12 cellular contexts compared by ENCODE assay signal in genomic region chr12:109109756-109110350, GRCh38. TPM values are rescaled to one million over a fixed set of nuclear protein-coding genes. Genes with fewer than 3 reads are reported as not detected.
A peak's percentile ranks its signal among the peaks of the same experiment; 100 is the strongest.
DNase-seq lines count a peak whose midpoint lies in the region; ATAC-seq, FAIRE-seq and TF ChIP-seq lines count a peak whose summit lies in the region.
"Had no signal": no experiment of that assay in that cellular context is flagged by ENCODE, and none has a peak within 500 bp of the region (broad histone marks: within the 10 kb centered on the region; RNA-seq: fewer than 3 reads in every experiment).

No MANE protein-coding gene starts in this region.

- no peak for TF ChIP-seq RAD21 in HepG2 (CRISPR knock-in tag; IDR thresholded peaks at IDR 0.05)

- no TSS peak for BruUV-seq in HepG2 (replicated peaks; lab: Mats Ljungman, UMichigan)

- 97% methylated on average over 6 of the region's 6 CpGs for WGBS in HepG2 (ENCODE audit: low lambda C conversion rate)

- peaks cover 13% of the 10 kb centered on the region for H3K4me1 Mint-ChIP-seq in activated naive CD8-positive, alpha-beta T cell treated with anti-CD3 and anti-CD28 coated beads for 36 hours
- H3K4me1 Mint-ChIP-seq: stimulated activated effector memory CD8-positive, alpha-beta T cell treated with anti-CD3 and anti-CD28 coated beads, Interleukin-12 subunit alpha, Interleukin-12 subunit beta, amount 100 ng/mL, for 72 hours had no signal

- no peak overlapping the region for H3K4me3 ChIP-seq in ascending aorta
- H3K4me3 ChIP-seq in HepG2 (replicated peaks in 1 of 3; ENCODE audit: insufficient read depth in 1 of 3, low read depth in 2 of 3, low read length in 3 of 3), result no peak overlapping the region
- H3K4me3 ChIP-seq: SJSA1 had no signal

- no peak overlapping the region for H3K4me2 ChIP-seq in HepG2 (ENCODE audit: low read depth, low read length)

- TF ChIP-seq EP300 in HepG2 (IDR thresholded peaks at IDR 0.05; ENCODE audit: low read depth in 2 of 2, low read length in 2 of 2) (no peak), HepG2 (CRISPR knock-in tag; IDR thresholded peaks at IDR 0.05; ENCODE audit: borderline replicate concordance) (no peak)

- H3K27ac ChIP-seq in ascending aorta (peak overlapping the region; percentile 92 to 93), HepG2 (ENCODE audit: extremely low read length, insufficient read depth, low read length) (peak overlapping the region; percentile 91), substantia nigra (ENCODE audit: low read depth, low read length, poor library complexity, severe bottlenecking) (peak overlapping the region; percentile 90)
- H3K27ac ChIP-seq: SJSA1 had no signal

- no peaks in the 10 kb centered on the region for H3K9me3 Mint-ChIP-seq in activated naive CD8-positive, alpha-beta T cell treated with anti-CD3 and anti-CD28 coated beads for 36 hours
- H3K9me3 Mint-ChIP-seq: stimulated activated effector memory CD8-positive, alpha-beta T cell treated with anti-CD3 and anti-CD28 coated beads, Interleukin-12 subunit alpha, Interleukin-12 subunit beta, amount 100 ng/mL, for 72 hours had no signal

- H3K27me3 Mint-ChIP-seq in activated naive CD8-positive, alpha-beta T cell treated with anti-CD3 and anti-CD28 coated beads for 36 hours, result no peaks in the 10 kb centered on the region

- H3K4me1 ChIP-seq in ascending aorta (peaks cover 2 to 14% of the 10 kb centered on the region in 2 donors), HepG2 (ENCODE audit: insufficient read depth, low read length) (peaks cover 46% of the 10 kb centered on the region)

- H3K36me3 Mint-ChIP-seq in activated naive CD8-positive, alpha-beta T cell treated with anti-CD3 and anti-CD28 coated beads for 36 hours, result peaks cover 19% of the 10 kb centered on the region

- POLR2A ChIA-PET in HepG2 (lab: Yijun Ruan, JAX), result interaction anchor here (0.6 kb wide), 1 partner anchor 13 kb away, joined by 3 read pairs; no protein-coding TSS in a partner anchor

- no peaks in the 10 kb centered on the region for H3K27me3 ChIP-seq in ascending aorta
- H3K27me3 ChIP-seq in HepG2 (ENCODE audit: control insufficient read depth in 1 of 2, insufficient read depth in 2 of 2, low read length in 2 of 2), result no peaks in the 10 kb centered on the region
- H3K27me3 ChIP-seq: SJSA1 had no signal

- ATAC-seq in HepG2 (no peak), GM21717 (IDR thresholded peaks at IDR 0.05; ENCODE audit: unreplicated experiment) (no peak)
- ATAC-seq: stimulated activated effector memory CD8-positive, alpha-beta T cell treated with anti-CD3 and anti-CD28 coated beads, Interleukin-12 subunit alpha, Interleukin-12 subunit beta, amount 100 ng/mL, for 72 hours had no signal

- H3K4me3 Mint-ChIP-seq in activated naive CD8-positive, alpha-beta T cell treated with anti-CD3 and anti-CD28 coated beads for 36 hours, result no peak overlapping the region

- peaks cover 9% of the 10 kb centered on the region for H3K79me2 ChIP-seq in HepG2 (ENCODE audit: insufficient read depth, low read length)

- TF ChIP-seq CTCF in ascending aorta (IDR thresholded peaks at IDR 0.05), result no peak
- no peak for TF ChIP-seq CTCF in HepG2 (CRISPR knock-in tag; IDR thresholded peaks at IDR 0.05)

- H3K27ac Mint-ChIP-seq in activated naive CD8-positive, alpha-beta T cell treated with anti-CD3 and anti-CD28 coated beads for 36 hours, result no peak overlapping the region
- H3K27ac Mint-ChIP-seq: stimulated activated effector memory CD8-positive, alpha-beta T cell treated with anti-CD3 and anti-CD28 coated beads, Interleukin-12 subunit alpha, Interleukin-12 subunit beta, amount 100 ng/mL, for 72 hours had no signal

- no peak overlapping the region; the same call in 1 of the 2 replicates for H3K9ac ChIP-seq in HepG2 (ENCODE audit: insufficient read depth, low read depth, low read length)

- FAIRE-seq in HepG2 (lab: Jason Lieb, UNC), result no peak

- H3K36me3 ChIP-seq in ascending aorta (peaks cover 21 to 28% of the 10 kb centered on the region in 2 donors), HepG2 (replicated peaks in 1 of 2; ENCODE audit: control insufficient read depth in 1 of 2, insufficient read depth in 2 of 2, low read length in 2 of 2) (peaks cover 13 to 33% of the 10 kb centered on the region in 2 experiments)

- H4K20me1 ChIP-seq in HepG2 (ENCODE audit: insufficient read depth, low read length), result no peaks in the 10 kb centered on the region

- in situ Hi-C loops in HepG2 (cut with HindIII; ENCODE audit: extremely low pct_ligation_motif_present, low pct_unique_long_range_greater_than_20kb), result no loop called here

- no peak for TF ChIP-seq POLR2A in HepG2 (IDR thresholded peaks at IDR 0.05; ENCODE audit: insufficient read depth in 1 of 2, low read depth in 2 of 2, low read length in 2 of 2)

- intact Hi-C loops in ascending aorta (cut with DNase I), result no loop called here
- intact Hi-C loops in HepG2 (cut with micrococcal nuclease; ENCODE audit: unreplicated experiment), result loop anchor here (2.0 kb wide), 1 partner anchor 145 kb away; no protein-coding TSS in a partner anchor

- no peak overlapping the region for H2AFZ ChIP-seq in HepG2 (ENCODE audit: low read length)

- peak; percentile 36 for DNase-seq in DMS 273 (lab: John Stamatoyannopoulos, UW; ENCODE audit: unreplicated experiment)
- no peak for DNase-seq in DMS 273 treated with DMSO at 0.1 percent for 48 hours (lab: John Stamatoyannopoulos, UW)
- no peak for DNase-seq in ascending aorta (ENCODE audit: low spot score in 2 of 2)
- DNase-seq in HepG2 (ENCODE audit: low spot score), result no peak
- DNase-seq in substantia nigra (lab: John Stamatoyannopoulos, UW), result peak in 10 of 49 donors; percentile 7 to 48 (median 18)
- no peak for DNase-seq in activated effector memory CD4-positive, alpha-beta T cell treated with anti-CD3 and anti-CD28 coated beads, Interleukin-2, amount 50 U/mL, for 16 hours
- no peak for DNase-seq in activated naive CD8-positive, alpha-beta T cell treated with anti-CD3 and anti-CD28 coated beads for 36 hours
- DNase-seq: 8988T, GF-D8 had no signal

- CTCF ChIA-PET in HepG2 (lab: Yijun Ruan, JAX; ENCODE audit: low intra/inter-chr PET ratio, low total read pairs), result no interaction called here

- no peaks in the 10 kb centered on the region for H3K9me3 ChIP-seq in ascending aorta
- H3K9me3 ChIP-seq in HepG2 (ENCODE audit: low read length), result no peaks in the 10 kb centered on the region
- H3K9me3 ChIP-seq: SJSA1 had no signal

RNA-seq across cellular contexts. Expression of gene ACACB, which starts 6.5 kb away (rescaled TPM):
- total RNA-seq in ascending aorta, result 140 TPM
- total RNA-seq in HepG2 (2016; rRNA removed; fragmentation: Illumina TruSeq; extraction: Trizol), result 6.0 and 8.6 TPM in 2 replicates
- total RNA-seq in HepG2 (2016; cell fraction: cytosol; rRNA removed; fragmentation: Illumina TruSeq; extraction: Trizol; ENCODE audit: low read depth), result 3.7 and 5.2 TPM in 2 replicates
- 4.7 and 10.3 TPM in 2 replicates for total RNA-seq in HepG2 (2016; cell fraction: insoluble cytoplasmic fraction; rRNA removed; fragmentation: Illumina TruSeq; extraction: Trizol)
- 4.2 and 5.9 TPM in 2 replicates for total RNA-seq in HepG2 (2016; cell fraction: membrane; rRNA removed; fragmentation: Illumina TruSeq; extraction: Trizol)
- 14.3 and 17.9 TPM in 2 replicates for total RNA-seq in HepG2 (2016; cell fraction: nucleus; rRNA removed; fragmentation: Illumina TruSeq; extraction: Trizol)
- polyA plus RNA-seq in HepG2 (2011; rRNA removed), result 6.2 and 6.4 TPM in 2 replicates
- polyA plus RNA-seq in HepG2 (2011; cell fraction: cytosol; rRNA removed), result 3.4 and 4.6 TPM in 2 replicates
- 18.8 and 19.2 TPM in 2 replicates for polyA plus RNA-seq in HepG2 (2011; cell fraction: nucleus; rRNA removed)
- polyA plus RNA-seq in HepG2 (2012), result 4.3 and 4.9 TPM in 2 replicates
- 0.51 TPM in 2 replicates for polyA plus RNA-seq in HepG2 (2016; cell fraction: cytosol; fragmentation: Illumina TruSeq; extraction: Trizol; ENCODE audit: low read depth)
- 3.6 and 4.3 TPM in 2 replicates for polyA plus RNA-seq in HepG2 (2016; cell fraction: insoluble cytoplasmic fraction; fragmentation: Illumina TruSeq; extraction: Trizol; ENCODE audit: low read depth)
- polyA plus RNA-seq in HepG2 (2016; cell fraction: membrane; fragmentation: Illumina TruSeq; extraction: Trizol; ENCODE audit: low read depth), result 1.0 and 1.2 TPM in 2 replicates
- polyA plus RNA-seq in HepG2 (2016; cell fraction: nucleus; fragmentation: Illumina TruSeq; extraction: Trizol; ENCODE audit: insufficient read depth, low read depth), result 18.5 and 20.2 TPM in 2 replicates
- 24.1 and 29.2 TPM in 2 replicates for polyA minus RNA-seq in HepG2 (2011; rRNA and poly(A)+ RNA removed; ENCODE audit: low replicate concordance)
- polyA minus RNA-seq in HepG2 (2011; cell fraction: cytosol; rRNA and poly(A)+ RNA removed), result 5.0 and 5.1 TPM in 2 replicates
- 23.6 and 44.9 TPM in 2 replicates for polyA minus RNA-seq in HepG2 (2011; cell fraction: nucleus; rRNA and poly(A)+ RNA removed)
- total RNA-seq in activated naive CD8-positive, alpha-beta T cell treated with anti-CD3 and anti-CD28 coated beads for 36 hours, result 1 to 10 TPM; 7.8 to 8.8 TPM

RNA-seq across cellular contexts. Expression of gene UNG, which starts 12.5 kb away (rescaled TPM):
- 42.4 TPM for total RNA-seq in ascending aorta
- total RNA-seq in HepG2 (2016; rRNA removed; fragmentation: Illumina TruSeq; extraction: Trizol), result 114 and 144 TPM in 2 replicates
- total RNA-seq in HepG2 (2016; cell fraction: cytosol; rRNA removed; fragmentation: Illumina TruSeq; extraction: Trizol; ENCODE audit: low read depth), result 14.1 and 15.1 TPM in 2 replicates
- 113 and 144 TPM in 2 replicates for total RNA-seq in HepG2 (2016; cell fraction: insoluble cytoplasmic fraction; rRNA removed; fragmentation: Illumina TruSeq; extraction: Trizol)
- 42.9 and 44.0 TPM in 2 replicates for total RNA-seq in HepG2 (2016; cell fraction: membrane; rRNA removed; fragmentation: Illumina TruSeq; extraction: Trizol)
- total RNA-seq in HepG2 (2016; cell fraction: nucleus; rRNA removed; fragmentation: Illumina TruSeq; extraction: Trizol), result 46.7 and 49.9 TPM in 2 replicates
- 20.5 and 23.3 TPM in 2 replicates for polyA plus RNA-seq in HepG2 (2011; rRNA removed)
- polyA plus RNA-seq in HepG2 (2011; cell fraction: cytosol; rRNA removed), result 18.8 and 19.2 TPM in 2 replicates
- 9.4 and 9.6 TPM in 2 replicates for polyA plus RNA-seq in HepG2 (2011; cell fraction: nucleus; rRNA removed)
- 24.4 and 35.2 TPM in 2 replicates for polyA plus RNA-seq in HepG2 (2012)
- 11.6 and 12.8 TPM in 2 replicates for polyA plus RNA-seq in HepG2 (2016; cell fraction: cytosol; fragmentation: Illumina TruSeq; extraction: Trizol; ENCODE audit: low read depth)
- polyA plus RNA-seq in HepG2 (2016; cell fraction: insoluble cytoplasmic fraction; fragmentation: Illumina TruSeq; extraction: Trizol; ENCODE audit: low read depth), result 144 TPM in 2 replicates
- polyA plus RNA-seq in HepG2 (2016; cell fraction: membrane; fragmentation: Illumina TruSeq; extraction: Trizol; ENCODE audit: low read depth), result 28.5 and 28.6 TPM in 2 replicates
- polyA plus RNA-seq in HepG2 (2016; cell fraction: nucleus; fragmentation: Illumina TruSeq; extraction: Trizol; ENCODE audit: insufficient read depth, low read depth), result 65.0 and 67.4 TPM in 2 replicates
- polyA minus RNA-seq in HepG2 (2011; rRNA and poly(A)+ RNA removed; ENCODE audit: low replicate concordance), result 11.1 and 15.9 TPM in 2 replicates
- 11.2 and 14.4 TPM in 2 replicates for polyA minus RNA-seq in HepG2 (2011; cell fraction: cytosol; rRNA and poly(A)+ RNA removed)
- 6.8 and 7.1 TPM in 2 replicates for polyA minus RNA-seq in HepG2 (2011; cell fraction: nucleus; rRNA and poly(A)+ RNA removed)
- total RNA-seq in activated naive CD8-positive, alpha-beta T cell treated with anti-CD3 and anti-CD28 coated beads for 36 hours, result 10 to 100 TPM; 90.2 to 99.1 TPM

RNA-seq across cellular contexts. Expression of gene ALKBH2, which starts 16.6 kb away (rescaled TPM):
- 18.6 TPM for total RNA-seq in ascending aorta
- total RNA-seq in HepG2 (2016; rRNA removed; fragmentation: Illumina TruSeq; extraction: Trizol), result 40.5 and 46.7 TPM in 2 replicates
- 26.9 and 30.3 TPM in 2 replicates for total RNA-seq in HepG2 (2016; cell fraction: cytosol; rRNA removed; fragmentation: Illumina TruSeq; extraction: Trizol; ENCODE audit: low read depth)
- total RNA-seq in HepG2 (2016; cell fraction: insoluble cytoplasmic fraction; rRNA removed; fragmentation: Illumina TruSeq; extraction: Trizol), result 42.1 and 42.5 TPM in 2 replicates
- 25.3 and 29.0 TPM in 2 replicates for total RNA-seq in HepG2 (2016; cell fraction: membrane; rRNA removed; fragmentation: Illumina TruSeq; extraction: Trizol)
- total RNA-seq in HepG2 (2016; cell fraction: nucleus; rRNA removed; fragmentation: Illumina TruSeq; extraction: Trizol), result 31.4 and 33.2 TPM in 2 replicates
- 19.2 and 21.0 TPM in 2 replicates for polyA plus RNA-seq in HepG2 (2011; rRNA removed)
- 16.6 and 17.1 TPM in 2 replicates for polyA plus RNA-seq in HepG2 (2011; cell fraction: cytosol; rRNA removed)
- 34.1 and 41.7 TPM in 2 replicates for polyA plus RNA-seq in HepG2 (2011; cell fraction: nucleus; rRNA removed)
- polyA plus RNA-seq in HepG2 (2012), result 18.9 and 22.6 TPM in 2 replicates
- 13.7 and 19.0 TPM in 2 replicates for polyA plus RNA-seq in HepG2 (2016; cell fraction: cytosol; fragmentation: Illumina TruSeq; extraction: Trizol; ENCODE audit: low read depth)
- polyA plus RNA-seq in HepG2 (2016; cell fraction: insoluble cytoplasmic fraction; fragmentation: Illumina TruSeq; extraction: Trizol; ENCODE audit: low read depth), result 40.3 and 40.9 TPM in 2 replicates
- polyA plus RNA-seq in HepG2 (2016; cell fraction: membrane; fragmentation: Illumina TruSeq; extraction: Trizol; ENCODE audit: low read depth), result 18.2 and 23.2 TPM in 2 replicates
- polyA plus RNA-seq in HepG2 (2016; cell fraction: nucleus; fragmentation: Illumina TruSeq; extraction: Trizol; ENCODE audit: insufficient read depth, low read depth), result 65.5 and 73.7 TPM in 2 replicates
- polyA minus RNA-seq in HepG2 (2011; rRNA and poly(A)+ RNA removed; ENCODE audit: low replicate concordance), result 7.5 and 22.5 TPM in 2 replicates
- polyA minus RNA-seq in HepG2 (2011; cell fraction: cytosol; rRNA and poly(A)+ RNA removed), result 6.2 and 6.4 TPM in 2 replicates
- 6.6 and 10.9 TPM in 2 replicates for polyA minus RNA-seq in HepG2 (2011; cell fraction: nucleus; rRNA and poly(A)+ RNA removed)
- 10 to 100 TPM; 43.8 to 46.3 TPM for total RNA-seq in activated naive CD8-positive, alpha-beta T cell treated with anti-CD3 and anti-CD28 coated beads for 36 hours

RNA-seq across cellular contexts. Expression of gene USP30, which starts 57.5 kb away (rescaled TPM):
- total RNA-seq in ascending aorta, result 36.0 TPM
- total RNA-seq in HepG2 (2016; rRNA removed; fragmentation: Illumina TruSeq; extraction: Trizol), result 9.2 and 11.2 TPM in 2 replicates
- 4.0 and 5.0 TPM in 2 replicates for total RNA-seq in HepG2 (2016; cell fraction: cytosol; rRNA removed; fragmentation: Illumina TruSeq; extraction: Trizol; ENCODE audit: low read depth)
- total RNA-seq in HepG2 (2016; cell fraction: insoluble cytoplasmic fraction; rRNA removed; fragmentation: Illumina TruSeq; extraction: Trizol), result 8.1 and 8.9 TPM in 2 replicates
- 7.5 and 7.6 TPM in 2 replicates for total RNA-seq in HepG2 (2016; cell fraction: membrane; rRNA removed; fragmentation: Illumina TruSeq; extraction: Trizol)
- total RNA-seq in HepG2 (2016; cell fraction: nucleus; rRNA removed; fragmentation: Illumina TruSeq; extraction: Trizol), result 11.7 and 12.2 TPM in 2 replicates
- 18.4 and 20.8 TPM in 2 replicates for polyA plus RNA-seq in HepG2 (2011; rRNA removed)
- polyA plus RNA-seq in HepG2 (2011; cell fraction: cytosol; rRNA removed), result 14.0 and 16.3 TPM in 2 replicates
- 29.7 and 38.3 TPM in 2 replicates for polyA plus RNA-seq in HepG2 (2011; cell fraction: nucleus; rRNA removed)
- 6.2 and 6.9 TPM in 2 replicates for polyA plus RNA-seq in HepG2 (2012)
- polyA plus RNA-seq in HepG2 (2016; cell fraction: cytosol; fragmentation: Illumina TruSeq; extraction: Trizol; ENCODE audit: low read depth), result 4.5 and 4.6 TPM in 2 replicates
- 8.4 and 9.9 TPM in 2 replicates for polyA plus RNA-seq in HepG2 (2016; cell fraction: insoluble cytoplasmic fraction; fragmentation: Illumina TruSeq; extraction: Trizol; ENCODE audit: low read depth)
- 6.2 and 6.8 TPM in 2 replicates for polyA plus RNA-seq in HepG2 (2016; cell fraction: membrane; fragmentation: Illumina TruSeq; extraction: Trizol; ENCODE audit: low read depth)
- polyA plus RNA-seq in HepG2 (2016; cell fraction: nucleus; fragmentation: Illumina TruSeq; extraction: Trizol; ENCODE audit: insufficient read depth, low read depth), result 19.9 and 21.4 TPM in 2 replicates
- 14.7 and 35.2 TPM in 2 replicates for polyA minus RNA-seq in HepG2 (2011; rRNA and poly(A)+ RNA removed; ENCODE audit: low replicate concordance)
- polyA minus RNA-seq in HepG2 (2011; cell fraction: cytosol; rRNA and poly(A)+ RNA removed), result 12.0 and 15.7 TPM in 2 replicates
- 9.8 and 15.7 TPM in 2 replicates for polyA minus RNA-seq in HepG2 (2011; cell fraction: nucleus; rRNA and poly(A)+ RNA removed)
- 1 to 10 TPM; 5.5 to 9.3 TPM for total RNA-seq in activated naive CD8-positive, alpha-beta T cell treated with anti-CD3 and anti-CD28 coated beads for 36 hours
